Comparison of ENCODE assay signal across 8 cellular contexts in genomic region chr9:112819635-112820496, GRCh38.
DNase-seq lines count a peak whose midpoint lies in the region; ATAC-seq, FAIRE-seq and TF ChIP-seq lines count a peak whose summit lies in the region.

No MANE protein-coding gene starts in this region.

- no peaks in the 10 kb centered on the region for H3K27me3 Mint-ChIP-seq in stimulated activated naive CD8-positive, alpha-beta T cell treated with anti-CD3 and anti-CD28 coated beads, Interleukin-15, amount 100 ng/mL, for 72 hours

- DNase-seq in stimulated activated naive CD8-positive, alpha-beta T cell treated with anti-CD3 and anti-CD28 coated beads, Interleukin-15, Interleukin-2, amounts not matched to agents 100 U/mL and 50 U/mL, for 24 hours, result no peak
- no peak for DNase-seq in stimulated activated naive CD8-positive, alpha-beta T cell treated with anti-CD3 and anti-CD28 coated beads, Interleukin-15, amount 100 ng/mL, for 72 hours
- DNase-seq in NCI-H460 (ENCODE audit: extremely low read depth, low read depth) (peak; percentile 54), brain microvascular endothelial cell (peak; percentile 59), kidney (no peak), transverse colon (peak; percentile 22)
- DNase-seq in activated CD4-positive, CD25-positive, alpha-beta regulatory T cell (lab: John Stamatoyannopoulos, UW), result no peak

- H3K4me3 ChIP-seq in brain microvascular endothelial cell (ENCODE audit: low read depth, low read length) (no peak overlapping the region), kidney (ENCODE audit: low read length in 2 of 2) (no peak overlapping the region), transverse colon (no peak overlapping the region)

- H3K9me3 ChIP-seq in kidney (ENCODE audit: control insufficient read depth in 1 of 2, low read length in 2 of 2) (no peaks in the 10 kb centered on the region), transverse colon (no peaks in the 10 kb centered on the region)

- no peak overlapping the region for H3K4me3 Mint-ChIP-seq in stimulated activated naive CD8-positive, alpha-beta T cell treated with anti-CD3 and anti-CD28 coated beads, Interleukin-15, amount 100 ng/mL, for 72 hours

- peak; percentile 52 for ATAC-seq in stimulated activated naive CD8-positive, alpha-beta T cell treated with anti-CD3 and anti-CD28 coated beads, Interleukin-15, Interleukin-2, amounts not matched to agents 100 U/mL and 50 U/mL, for 24 hours
- no peak for ATAC-seq in stimulated activated naive CD8-positive, alpha-beta T cell treated with anti-CD3 and anti-CD28 coated beads, Interleukin-15, amount 100 ng/mL, for 72 hours
- ATAC-seq in HG02885 (IDR thresholded peaks at IDR 0.05; ENCODE audit: poor library complexity, unreplicated experiment), result peak; percentile 73

- intact Hi-C loops in kidney (cut with DNase I) (no loop called here), transverse colon (cut with DNase I; ENCODE audit: low total_unique reads) (no loop called here)

- peak; percentile 73 for TF ChIP-seq CTCF in brain microvascular endothelial cell (IDR thresholded peaks at IDR 0.05; ENCODE audit: low read depth, low read length, missing control alignments)
- peak; percentile 63 for TF ChIP-seq CTCF in kidney (IDR thresholded peaks at IDR 0.05; ENCODE audit: borderline replicate concordance, extremely low read depth, insufficient read depth)
- peak; percentile 62 to 70 (median 66) for TF ChIP-seq CTCF in transverse colon (IDR thresholded peaks at IDR 0.05)

- H3K9me3 Mint-ChIP-seq in stimulated activated naive CD8-positive, alpha-beta T cell treated with anti-CD3 and anti-CD28 coated beads, Interleukin-15, amount 100 ng/mL, for 72 hours, result no peaks in the 10 kb centered on the region

- FAIRE-seq in kidney (lab: Jason Lieb, UNC), result peak; percentile 64

- 30 to 43% methylated on average over 2 to 7 of the region's 7 CpGs for WGBS in transverse colon (ENCODE audit: low coverage in 1 of 2), 2 donors

- H3K27ac Mint-ChIP-seq in stimulated activated naive CD8-positive, alpha-beta T cell treated with anti-CD3 and anti-CD28 coated beads, Interleukin-15, amount 100 ng/mL, for 72 hours, result no peak overlapping the region

- in situ Hi-C loops in brain microvascular endothelial cell (cut with HindIII; ENCODE audit: low pct_ligation_motif_present, low sequenced_read_pairs), result no loop called here
- in situ Hi-C loops in transverse colon (cut with MboI; ENCODE audit: low pct_ligation_motif_present in 1 of 4, low pct_unique_long_range_greater_than_20kb in 1 of 4, low sequenced_read_pairs in 3 of 4), result loop anchor here in 1 of 4 donors (25.0 kb wide), 1 partner anchor 733 kb away; no protein-coding TSS in a partner anchor

- H3K4me1 ChIP-seq in kidney (ENCODE audit: control insufficient read depth in 1 of 2, insufficient read depth in 1 of 2, low read depth in 1 of 2, low read length in 2 of 2) (peaks cover 0 to 5% of the 10 kb centered on the region in 2 donors), transverse colon (peaks cover 2 to 6% (median 4%) of the 10 kb centered on the region in 4 donors)

- TF ChIP-seq EP300 in transverse colon (IDR thresholded peaks at IDR 0.05; ENCODE audit: low read depth), result no peak

- H3K4me1 Mint-ChIP-seq in stimulated activated naive CD8-positive, alpha-beta T cell treated with anti-CD3 and anti-CD28 coated beads, Interleukin-15, amount 100 ng/mL, for 72 hours, result no peaks in the 10 kb centered on the region

- H3K36me3 ChIP-seq in brain microvascular endothelial cell (replicated peaks) (no peaks in the 10 kb centered on the region), kidney (ENCODE audit: control insufficient read depth in 1 of 2, insufficient read depth in 2 of 2, low read length in 2 of 2) (peaks cover 0 to 16% of the 10 kb centered on the region in 2 donors), transverse colon (peaks cover 0 to 7% (median 2%) of the 10 kb centered on the region in 4 donors)

- no peak overlapping the region for H3K9ac ChIP-seq in kidney (ENCODE audit: low read length in 2 of 2)

- H3K27ac ChIP-seq in brain microvascular endothelial cell (no peak overlapping the region), kidney (ENCODE audit: low read depth in 2 of 2, low read length in 2 of 2) (no peak overlapping the region), transverse colon (no peak overlapping the region)

- H3K27me3 ChIP-seq in brain microvascular endothelial cell (replicated peaks), result no peaks in the 10 kb centered on the region
- H3K27me3 ChIP-seq in transverse colon, result no peaks in the 10 kb centered on the region

- TF ChIP-seq POLR2A in transverse colon (IDR thresholded peaks at IDR 0.05), result no peak

Comparison
In these comparisons a context has a peak if more than half of its experiments do, and no peak if none do; other contexts are left out.
1. DNase-seq: peak in NCI-H460 (single experiment), brain microvascular endothelial cell (single experiment) and transverse colon (single experiment); none in stimulated activated naive CD8-positive, alpha-beta T cell treated with anti-CD3 and anti-CD28 coated beads, Interleukin-15, Interleukin-2, amounts not matched to agents 100 U/mL and 50 U/mL, for 24 hours (single experiment), stimulated activated naive CD8-positive, alpha-beta T cell treated with anti-CD3 and anti-CD28 coated beads, Interleukin-15, amount 100 ng/mL, for 72 hours (0 of 2), kidney (single experiment) and activated CD4-positive, CD25-positive, alpha-beta regulatory T cell (0 of 4).
2. Peak in every context shown above with its lines, with median percentiles within 50 percentile points of each other: CTCF ChIP-seq.